Comparison of ENCODE assay signal across 13 cellular contexts in the genomic region with DNA sequence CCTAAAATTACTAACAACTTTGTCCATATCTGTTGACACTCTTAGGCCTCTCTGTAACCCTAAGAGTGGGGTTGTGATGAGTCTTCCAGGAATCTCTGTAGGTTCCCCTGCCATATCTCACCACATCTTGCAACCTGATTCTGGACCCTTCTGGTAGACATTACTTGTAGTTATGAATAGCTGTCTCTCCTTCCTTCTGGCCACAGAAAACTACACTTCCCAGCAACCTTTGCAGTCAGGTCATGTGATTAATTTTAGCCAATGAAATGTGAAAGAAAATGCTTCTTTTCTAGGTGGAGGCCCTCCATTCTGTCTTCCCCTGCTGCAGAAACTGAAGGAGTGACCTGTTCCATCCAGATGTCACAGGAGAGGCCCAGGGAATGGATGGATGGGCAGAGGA.
DNase-seq lines count a peak whose midpoint lies in the region; FAIRE-seq and TF ChIP-seq lines count a peak whose summit lies in the region.
"Had no signal": no experiment of that assay in that cellular context is flagged by ENCODE, and none has a peak within 500 bp of the region (broad histone marks: within the 10 kb centered on the region; RNA-seq: fewer than 3 reads in every experiment).

No MANE protein-coding gene starts in this region.

- H3K9me3 ChIP-seq in OCI-LY7 (ENCODE audit: low read length) = no peaks in the 10 kb centered on the region
- no peaks in the 10 kb centered on the region for H3K9me3 ChIP-seq in testis
- H3K9me3 ChIP-seq: left lung, tibial nerve had no signal

- H3K79me2 ChIP-seq in OCI-LY7 (ENCODE audit: insufficient read depth, low read depth, low read length) = no peaks in the 10 kb centered on the region

- TF ChIP-seq CTCF in OCI-LY7 (conservative IDR thresholded peaks at IDR 0.05; ENCODE audit: low read length) (no peak), fibroblast of mammary gland (conservative IDR thresholded peaks at IDR 0.05; ENCODE audit: control insufficient read depth, insufficient read depth, low read depth, low read length) (no peak), testis (IDR thresholded peaks at IDR 0.05) (no peak)

- no TSS peak for BruUV-seq in OCI-LY7 (replicated peaks; lab: Mats Ljungman, UMichigan)

- intact Hi-C loops in OCI-LY7 (cut with micrococcal nuclease; ENCODE audit: unreplicated experiment) (no loop called here), testis (cut with DNase I; ENCODE audit: low total_unique reads) (no loop called here)

- H2AFZ ChIP-seq in OCI-LY7 (ENCODE audit: low read length) = no peak overlapping the region
- H2AFZ ChIP-seq: neural progenitor cell had no signal

- peak; percentile 74 for FAIRE-seq in GM12891 (lab: Jason Lieb, UNC)
- FAIRE-seq: GM12892 had no signal

- POLR2A ChIA-PET in OCI-LY7 (lab: Charles Lee) = interaction anchor here (0.8 kb wide), 1 partner anchor 1005 kb away, joined by 4 read pairs; no protein-coding TSS in a partner anchor

- H4K20me1 ChIP-seq in OCI-LY7 (ENCODE audit: insufficient read depth, low read length) = no peaks in the 10 kb centered on the region

- TF ChIP-seq POLR2A in GM12891 (IDR thresholded peaks at IDR 0.05; ENCODE audit: low read depth, low read length) (no peak), testis (IDR thresholded peaks at IDR 0.05) (no peak)

- H3K4me1 ChIP-seq in OCI-LY7 (ENCODE audit: insufficient read depth, low read length, poor library complexity, severe bottlenecking) = no peaks in the 10 kb centered on the region
- H3K4me1 ChIP-seq in testis = no peaks in the 10 kb centered on the region
- H3K4me1 ChIP-seq: left lung, tibial nerve had no signal

- H3K27me3 ChIP-seq in testis = no peaks in the 10 kb centered on the region
- H3K27me3 ChIP-seq: left lung, neural progenitor cell, tibial nerve had no signal

- no peak overlapping the region for H3K4me2 ChIP-seq in OCI-LY7 (ENCODE audit: low read length)
- H3K4me2 ChIP-seq: neural progenitor cell had no signal

- no peak overlapping the region for H3K27ac ChIP-seq in OCI-LY7 (ENCODE audit: low read depth, low read length, poor library complexity, severe bottlenecking)
- no peak overlapping the region for H3K27ac ChIP-seq in testis
- H3K27ac ChIP-seq: left lung, neural progenitor cell, tibial nerve had no signal

- H3K9me2 ChIP-seq in OCI-LY7 (ENCODE audit: insufficient read depth, low read length) = no peaks in the 10 kb centered on the region

- DNase-seq in Caki2 (ENCODE audit: low read depth) (peak; percentile 19), GM12891 (ENCODE audit: insufficient read length, low spot score) (no peak), OCI-LY7 (ENCODE audit: low spot score) (peak; percentile 28), fibroblast of mammary gland (ENCODE audit: low read depth) (peak; percentile 2), testis (no peak), NCI-H1436 treated with DMSO at 0.1 percent for 48 hours (lab: John Stamatoyannopoulos, UW) (no peak), UCSD-AML1 (lab: John Stamatoyannopoulos, UW; ENCODE audit: unreplicated experiment) (no peak)
- DNase-seq: glutamatergic neuron, left lung, NCI-H345 had no signal

- H3K36me3 ChIP-seq in OCI-LY7 (ENCODE audit: insufficient read depth, low read length) (peaks cover 87% of the 10 kb centered on the region), testis (ENCODE audit: low read depth, missing control alignments) (no peaks in the 10 kb centered on the region)
- H3K36me3 ChIP-seq: neural progenitor cell had no signal

- CTCF ChIA-PET in OCI-LY7 (lab: Charles Lee; ENCODE audit: unreplicated experiment) = no interaction called here

- H3K4me3 ChIP-seq in OCI-LY7 (ENCODE audit: low read depth, low read length, poor library complexity, severe bottlenecking) (no peak overlapping the region), fibroblast of mammary gland (ENCODE audit: control insufficient read depth, low read depth, low read length) (no peak overlapping the region), testis (no peak overlapping the region)
- H3K4me3 ChIP-seq: left lung, neural progenitor cell, tibial nerve had no signal

- in situ Hi-C loops in Caki2 (cut with HindIII; ENCODE audit: low pct_unique_long_range_greater_than_20kb, low sequenced_read_pairs) = no loop called here

TF ChIP-seq in GM12891, 5 proteins besides CTCF, POLR2A, EP300 and RAD21:
- no peak for TF ChIP-seq POLR2AphosphoS5 (IDR thresholded peaks at IDR 0.05; ENCODE audit: low read depth, low read length)
- TF ChIP-seq SPI1 (IDR thresholded peaks at IDR 0.05; ENCODE audit: low read depth, low read length) = no peak
- no peak for TF ChIP-seq POU2F2 (IDR thresholded peaks at IDR 0.05; ENCODE audit: low read depth, low read length)
- TF ChIP-seq TAF1 (IDR thresholded peaks at IDR 0.05; ENCODE audit: low read depth, low read length) = no peak
- TF ChIP-seq PAX5 (IDR thresholded peaks at IDR 0.05; ENCODE audit: insufficient read depth, low read length, severe bottlenecking) = no peak

Comparison
In these comparisons a context has a peak if more than half of its experiments do, and no peak if none do; other contexts are left out.
1. DNase-seq: peak in Caki2 (single experiment), OCI-LY7 (single experiment) and fibroblast of mammary gland (single experiment); none in GM12891 (single experiment), testis (single experiment), NCI-H1436 treated with DMSO at 0.1 percent for 48 hours (single experiment) and UCSD-AML1 (single experiment).